Comparison of ENCODE assay signal across 5 cellular contexts in the genomic region with DNA sequence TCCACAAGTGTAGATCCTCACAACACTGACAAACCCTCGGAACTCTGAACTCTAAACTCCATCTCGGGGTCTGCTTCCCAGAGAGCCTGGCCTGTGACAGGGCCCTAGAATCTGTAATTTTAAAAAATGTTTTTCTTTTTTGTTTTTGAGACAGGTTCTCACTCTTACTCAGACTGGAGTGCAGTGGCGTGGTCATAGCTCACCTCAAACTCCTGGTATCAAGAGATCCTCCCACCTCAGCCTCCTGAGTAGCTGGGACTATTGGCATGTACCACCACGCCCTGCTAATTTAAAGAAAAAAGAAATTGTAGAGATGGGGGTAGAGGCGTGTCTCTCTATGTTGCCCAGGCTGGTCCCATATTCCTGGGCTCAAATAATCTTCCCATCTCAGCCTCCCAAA. TPM values are rescaled to one million over a fixed set of nuclear protein-coding genes. Genes with fewer than 3 reads are reported as not detected.
"Had no signal": no experiment of that assay in that cellular context is flagged by ENCODE, and none has a peak within 500 bp of the region (broad histone marks: within the 10 kb centered on the region; RNA-seq: fewer than 3 reads in every experiment).

No MANE protein-coding gene starts in this region.

- H3K4me3 Mint-ChIP-seq: GM23338, H9 had no signal

- H3K27ac Mint-ChIP-seq: GM23338, H9 had no signal

- ATAC-seq: GM23338 had no signal

- DNase-seq: H9, HCEC 1CT, IMR-90 had no signal

- H3K9me3 Mint-ChIP-seq: GM23338, H9 had no signal

RNA-seq across cellular contexts. Expression of gene CRABP1, which starts 26.2 kb away (rescaled TPM):
- total RNA-seq: HT-29, IMR-90 had no signal
